8 cellular contexts compared by ENCODE assay signal in genomic region chr1:182604128-182604834, GRCh38. TPM values are rescaled to one million over a fixed set of nuclear protein-coding genes. Genes with fewer than 3 reads are reported as not detected.
A peak's percentile ranks its signal among the peaks of the same experiment; 100 is the strongest.
DNase-seq lines count a peak whose midpoint lies in the region; ATAC-seq and TF ChIP-seq lines count a peak whose summit lies in the region.

RGS16 (minus strand) TSS chr1:182604389; CDS start chr1:182604259, 130 bp downstream.

- H4K5ac ChIP-seq in IMR-90 (ENCODE audit: low read depth, low read length): no peak within 1 kb of the TSS

- H3K18ac ChIP-seq in IMR-90 (ENCODE audit: low read depth, low read length): no peak within 1 kb of the TSS

- H3K36me3 ChIP-seq in IMR-90 (ENCODE audit: control insufficient read depth, insufficient read depth, low read length) (no peaks in the 10 kb centered on the region), OCI-LY7 (ENCODE audit: insufficient read depth, low read length) (peaks cover 41% of the 10 kb centered on the region), mucosa of descending colon (ENCODE audit: low read depth) (no peaks in the 10 kb centered on the region)

- H2BK15ac ChIP-seq in IMR-90 (ENCODE audit: low read depth, low read length): no peak within 1 kb of the TSS

- 0 out of 2 replicates have a peak within 1 kb of the TSS, but pooled peaks have one; percentile 4 for H3K9ac ChIP-seq in IMR-90 (ENCODE audit: low read depth, low read length)

- no peak within 1 kb of the TSS for H4K91ac ChIP-seq in IMR-90 (ENCODE audit: insufficient read depth, low read depth, low read length)

- in situ Hi-C loops in IMR-90 (cut with MboI; ENCODE audit: low sequenced_read_pairs): no loop called here

- intact Hi-C loops in IMR-90 (cut with micrococcal nuclease): loop anchor here (5.0 kb wide), 1 partner anchor 233 kb away; the partner anchor contains the start of gene DHX9
- intact Hi-C loops in OCI-LY7 (cut with micrococcal nuclease; ENCODE audit: unreplicated experiment): loop anchor here (1.0 to 10.0 kb wide), 4 partner anchors 11 to 311 kb away; no protein-coding TSS in a partner anchor
- intact Hi-C loops in mucosa of descending colon (cut with DNase I, micrococcal nuclease): no loop called here

- 4% methylated on average over 10 of the region's 44 CpGs; no CpG with 5 or more reads in 1 of the 2 experiments for WGBS in IMR-90 (ENCODE audit: extremely low coverage in 2 of 2, insufficient read length in 1 of 2), 2 experiments

- CTCF ChIA-PET in IMR-90 (lab: Yijun Ruan, JAX) (interaction anchor here (1.0 to 1.9 kb wide), 4 partner anchors 9 to 182 kb away, joined by 4 to 8 read pairs (median 6); no protein-coding TSS in a partner anchor), OCI-LY7 (lab: Charles Lee; ENCODE audit: unreplicated experiment) (interaction anchor here (0.6 to 12.7 kb wide), 6 partner anchors 43 to 181 kb away, joined by 3 to 189 read pairs (median 5); no protein-coding TSS in a partner anchor)

- H3K9me1 ChIP-seq in IMR-90 (ENCODE audit: insufficient read depth, low read length): no peaks in the 10 kb centered on the region

- H3K9me3 ChIP-seq in IMR-90 (ENCODE audit: control insufficient read depth, insufficient read depth, low read length) (no peaks in the 10 kb centered on the region), OCI-LY7 (ENCODE audit: low read length) (no peaks in the 10 kb centered on the region), mucosa of descending colon (no peaks in the 10 kb centered on the region)

- no peak within 1 kb of the TSS for H4K8ac ChIP-seq in IMR-90 (ENCODE audit: low read depth in 2 of 2, low read length in 2 of 2)

- H3K4me3 ChIP-seq in IMR-90 (ENCODE audit: insufficient read depth, low read depth, low read length): peak within 1 kb of the TSS; percentile 28
- peak within 1 kb of the TSS; percentile 80 for H3K4me3 ChIP-seq in OCI-LY7 (ENCODE audit: low read depth, low read length, poor library complexity, severe bottlenecking)
- peak within 1 kb of the TSS; percentile 58 for H3K4me3 ChIP-seq in epithelial cell of esophagus (ENCODE audit: low read length)
- peak within 1 kb of the TSS; percentile 19 for H3K4me3 ChIP-seq in mucosa of descending colon

- no TSS peak for BruUV-seq in IMR-90 (replicated peaks; lab: Mats Ljungman, UMichigan)
- no TSS peak for BruUV-seq in OCI-LY7 (replicated peaks; lab: Mats Ljungman, UMichigan)

- no peak within 1 kb of the TSS; the same call in 1 of the 2 replicates for H3K14ac ChIP-seq in IMR-90 (replicated peaks; ENCODE audit: low read depth, low read length)

- H2AK9ac ChIP-seq in IMR-90 (replicated peaks; ENCODE audit: low read depth, low read length, poor library complexity): peak within 1 kb of the TSS; percentile 19

- no peak for TF ChIP-seq POLR2A in IMR-90 (IDR thresholded peaks at IDR 0.05; ENCODE audit: low read depth, low read length)

- peak within 1 kb of the TSS; percentile 91 for H2AFZ ChIP-seq in IMR-90 (replicated peaks; ENCODE audit: low read length, poor library complexity)
- peak within 1 kb of the TSS; percentile 15; the same call in 1 of the 2 replicates for H2AFZ ChIP-seq in OCI-LY7 (ENCODE audit: low read length)

- H2BK120ac ChIP-seq in IMR-90 (ENCODE audit: low read depth, low read length): no peak within 1 kb of the TSS

- peaks cover 42% of the 10 kb centered on the region for H3K79me2 ChIP-seq in OCI-LY7 (ENCODE audit: insufficient read depth, low read depth, low read length)

- H3K4ac ChIP-seq in IMR-90 (ENCODE audit: low read depth, low read length): no peak within 1 kb of the TSS

- H3K56ac ChIP-seq in IMR-90 (ENCODE audit: extremely low read depth, insufficient read depth, low read length): no peak within 1 kb of the TSS

- peak; percentile 99 for DNase-seq in DMS 273 (lab: John Stamatoyannopoulos, UW; ENCODE audit: unreplicated experiment)
- peak; percentile 62 for DNase-seq in IMR-90
- DNase-seq in OCI-LY7 (ENCODE audit: low spot score): peak; percentile 96
- peak; percentile 90 for DNase-seq in activated T-cell treated with anti-CD3 and anti-CD28 coated beads for 24 hours (ENCODE audit: low read depth)
- DNase-seq in epithelial cell of esophagus (ENCODE audit: low read depth): peak; percentile 92
- peak; percentile 96 to 97 (median 96) for DNase-seq in mucosa of descending colon
- DNase-seq in stimulated activated CD8-positive, alpha-beta memory T cell treated with anti-CD3 and anti-CD28 coated beads, Interleukin-4, amount 100 ng/mL, for 4 hours (ENCODE audit: low read depth in 2 of 2, low spot score in 1 of 2): peak; percentile 70 to 85

- dilution Hi-C loops in IMR-90 (cut with HindIII; ENCODE audit: low sequenced_read_pairs, unreplicated experiment): no loop called here

- H3K79me1 ChIP-seq in IMR-90 (ENCODE audit: low read depth in 1 of 2, low read length in 2 of 2): no peaks in the 10 kb centered on the region

- no peak for TF ChIP-seq RAD21 in IMR-90 (IDR thresholded peaks at IDR 0.05; ENCODE audit: low read length)

- H3K4me1 ChIP-seq in IMR-90 (ENCODE audit: control insufficient read depth, insufficient read depth, low read length) (peaks cover 2% of the 10 kb centered on the region; the same call in 1 of the 2 replicates), OCI-LY7 (ENCODE audit: insufficient read depth, low read length, poor library complexity, severe bottlenecking) (peaks cover 61% of the 10 kb centered on the region), mucosa of descending colon (ENCODE audit: low read depth) (peaks cover 10% of the 10 kb centered on the region)

- no peaks in the 10 kb centered on the region for H4K20me1 ChIP-seq in IMR-90 (ENCODE audit: insufficient read depth, low read length)
- H4K20me1 ChIP-seq in OCI-LY7 (ENCODE audit: insufficient read depth, low read length): peaks cover 24% of the 10 kb centered on the region; the same call in 1 of the 2 replicates

- H3K23ac ChIP-seq in IMR-90 (ENCODE audit: low read depth, low read length): no peak within 1 kb of the TSS

- peaks cover 13% of the 10 kb centered on the region for H3K27me3 ChIP-seq in IMR-90 (ENCODE audit: control insufficient read depth, insufficient read depth, low read length)

- POLR2A ChIA-PET in IMR-90 (lab: Charles Lee; ENCODE audit: unreplicated experiment): no interaction called here
- POLR2A ChIA-PET in OCI-LY7 (lab: Charles Lee): interaction anchor here (0.6 to 5.2 kb wide), 25 partner anchors 10 to 1376 kb away, joined by 3 to 69 read pairs (median 4); no protein-coding TSS in a partner anchor

- no peak within 1 kb of the TSS for H2AK5ac ChIP-seq in IMR-90 (ENCODE audit: low read depth, low read length)

- no peak within 1 kb of the TSS for H2BK5ac ChIP-seq in IMR-90 (ENCODE audit: low read depth, low read length, poor library complexity, severe bottlenecking)

- H2BK20ac ChIP-seq in IMR-90 (ENCODE audit: low read depth, low read length): no peak within 1 kb of the TSS

- TF ChIP-seq CTCF in IMR-90 (conservative IDR thresholded peaks at IDR 0.05; ENCODE audit: low read depth, low read length): no peak
- TF ChIP-seq CTCF in OCI-LY7 (conservative IDR thresholded peaks at IDR 0.05; ENCODE audit: low read length): no peak
- no peak for TF ChIP-seq CTCF in epithelial cell of esophagus (IDR thresholded peaks at IDR 0.05; ENCODE audit: insufficient read depth, low read depth, low read length, missing control alignments)
- no peak for TF ChIP-seq CTCF in mucosa of descending colon (IDR thresholded peaks at IDR 0.05)

- H3K27ac ChIP-seq in IMR-90 (ENCODE audit: insufficient read depth, low read length): no peak within 1 kb of the TSS
- H3K27ac ChIP-seq in OCI-LY7 (ENCODE audit: low read depth, low read length, poor library complexity, severe bottlenecking): peak within 1 kb of the TSS; percentile 47

- ATAC-seq in GM21515 (IDR thresholded peaks at IDR 0.05; ENCODE audit: unreplicated experiment) (peak; percentile 91), IMR-90 (ENCODE audit: low read depth) (peak; percentile 99), mucosa of descending colon (peak; percentile 97)

- H3K4me2 ChIP-seq in IMR-90 (ENCODE audit: low read depth, low read length) (peak within 1 kb of the TSS; percentile 93), OCI-LY7 (ENCODE audit: low read length) (peak within 1 kb of the TSS; percentile 84)

- H3K9me2 ChIP-seq in OCI-LY7 (ENCODE audit: insufficient read depth, low read length): no peaks in the 10 kb centered on the region

TF ChIP-seq in IMR-90, 13 proteins besides CTCF, POLR2A, EP300 and RAD21 (continues in another document):
- no peak for TF ChIP-seq MAFK (IDR thresholded peaks at IDR 0.05; ENCODE audit: low read depth, low read length)
- no peak; the same call in 1 of the 2 replicates for TF ChIP-seq USF2 (IDR thresholded peaks at IDR 0.05; ENCODE audit: low read depth, low read length)
- TF ChIP-seq RCOR1 (IDR thresholded peaks at IDR 0.05; ENCODE audit: insufficient replicate concordance, low read length): no peak
- TF ChIP-seq BHLHE40 (IDR thresholded peaks at IDR 0.05; ENCODE audit: low read depth, low read length): no peak
- no peak for TF ChIP-seq MXI1 (IDR thresholded peaks at IDR 0.05; ENCODE audit: borderline replicate concordance, low read depth, low read length)
- TF ChIP-seq ELK1 (IDR thresholded peaks at IDR 0.05; ENCODE audit: borderline replicate concordance, low read depth, low read length): no peak
- no peak for TF ChIP-seq FOS (IDR thresholded peaks at IDR 0.05; ENCODE audit: low read depth, low read length)
- TF ChIP-seq RFX5 (IDR thresholded peaks at IDR 0.05; ENCODE audit: low read depth, low read length): no peak
- no peak for TF ChIP-seq SMC3 (IDR thresholded peaks at IDR 0.05; ENCODE audit: low read depth, low read length)

RNA-seq across cellular contexts. Expression of gene RGS16, which starts in this region (rescaled TPM):
- total RNA-seq in IMR-90 (2012; rRNA removed) (0.18 and 0.28 TPM in 2 replicates), OCI-LY7 (2022) (22.5 and 29.5 TPM in 2 replicates), mucosa of descending colon (1 to 10 TPM in 2 of 3 donors, under 1 TPM in 1; 0.61 to 2.3 (median 1.3) TPM)
- 0.15 and 0.16 TPM in 2 replicates for polyA plus RNA-seq in IMR-90 (2012; rRNA removed)
- 0.08 and 0.15 TPM in 2 replicates for polyA plus RNA-seq in IMR-90 (2012; cell fraction: cytosol; rRNA removed)
- polyA plus RNA-seq in IMR-90 (2012; cell fraction: nucleus; rRNA removed; ENCODE audit: low replicate concordance): 0.36 and 0.70 TPM in 2 replicates
- total RNA-seq in OCI-LY7 (2014; rRNA removed; shearing (Covaris generic)): 17.9 and 20.1 TPM in 2 replicates

Comparison
In these comparisons a context has a peak if more than half of its experiments do, and no peak if none do; other contexts are left out.
1. RNA of gene RGS16 (total RNA-seq): 17.9 to 29.5 TPM in OCI-LY7; 0.61 to 2.3 TPM in mucosa of descending colon and 0.18 to 0.28 TPM in IMR-90; every median in the first group is over 4 times any median in the second.
2. Peak in DNase-seq, ATAC-seq, H3K4me3 ChIP-seq, H3K9ac ChIP-seq and H3K4me2 ChIP-seq in IMR-90; RNA of the gene not detected or under 1 TPM.
3. H3K4me3 ChIP-seq: peak in every context shown above with its lines; median percentile 80 in OCI-LY7; 58 in epithelial cell of esophagus; 28 in IMR-90; 19 in mucosa of descending colon.
4. intact Hi-C loops: an anchor here in IMR-90 (5.0 kb wide) and OCI-LY7 (1.0 to 10.0 kb wide); none called in mucosa of descending colon.
5. Peak in every context shown above with its lines, with median percentiles within 50 percentile points of each other: DNase-seq and ATAC-seq.